3 cellular contexts compared by ENCODE assay signal in genomic region chr4:105042451-105042850, GRCh38.
TF ChIP-seq lines count a peak whose summit lies in the region.

No MANE protein-coding gene starts in this region.

TF ChIP-seq in HEK293, 187 proteins besides CTCF, POLR2A, EP300 and RAD21:
- no peak for TF ChIP-seq ZNF514 (tag by site-specific recombination; IDR thresholded peaks at IDR 0.05)
- TF ChIP-seq ZNF792 (tag by site-specific recombination; IDR thresholded peaks at IDR 0.05): no peak
- no peak for TF ChIP-seq ELK4 (IDR thresholded peaks at IDR 0.05; ENCODE audit: borderline replicate concordance, low read depth, low read length)
- peak; percentile 72 for TF ChIP-seq SETDB1 (IDR thresholded peaks at IDR 0.05; ENCODE audit: insufficient read length, low read length)
- no peak for TF ChIP-seq ZBTB49 (tag by site-specific recombination; IDR thresholded peaks at IDR 0.05; ENCODE audit: low read depth)
- no peak for TF ChIP-seq ZNF621 (tag by site-specific recombination; IDR thresholded peaks at IDR 0.05)

TF ChIP-seq in GM12878, 131 proteins besides CTCF, POLR2A, EP300 and RAD21:
- TF ChIP-seq CBX5 (IDR thresholded peaks at IDR 0.05; ENCODE audit: low read depth) (peak; percentile 59; the same call in 1 of the 2 replicates), SRF (IDR thresholded peaks at IDR 0.05; ENCODE audit: low read depth in 2 of 2, low read length in 2 of 2) (no peak), NR2C2 (IDR thresholded peaks at IDR 0.05; ENCODE audit: borderline replicate concordance, control insufficient read depth, insufficient read length, low read depth) (no peak), LARP7 (IDR thresholded peaks at IDR 0.05) (no peak)

TF ChIP-seq in neural cell, 6 proteins besides CTCF, POLR2A, EP300 and RAD21:
- TF ChIP-seq POLR2AphosphoS5 (IDR thresholded peaks at IDR 0.05) (peak; percentile 64), SMC3 (conservative IDR thresholded peaks at IDR 0.05; ENCODE audit: poor library complexity) (no peak)
